1 cellular context compared by ENCODE assay signal in genomic region chr12:8026282-8026637, GRCh38.
TF ChIP-seq lines count a peak whose summit lies in the region.

No MANE protein-coding gene starts in this region.

TF ChIP-seq in K562, 482 proteins besides CTCF, POLR2A, EP300 and RAD21 (continued from another document and continues in another):
- TF ChIP-seq CREB5 (CRISPR knock-in tag; IDR thresholded peaks at IDR 0.05) (no peak), ZFX (CRISPR knock-in tag; IDR thresholded peaks at IDR 0.05) (no peak), ZNF695 (CRISPR knock-in tag; IDR thresholded peaks at IDR 0.05) (no peak), ZNF274 (IDR thresholded peaks at IDR 0.05; ENCODE audit: borderline replicate concordance, low read depth, low read length) (no peak), HMBOX1 (IDR thresholded peaks at IDR 0.05) (no peak), PRDM10 (IDR thresholded peaks at IDR 0.05; ENCODE audit: partially characterized antibody) (no peak), HINFP (tag; conservative IDR thresholded peaks at IDR 0.05; ENCODE audit: low read depth) (no peak; the same call in 1 of the 2 replicates), ZNF224 (CRISPR knock-in tag; IDR thresholded peaks at IDR 0.05) (no peak), ZNF239 (CRISPR knock-in tag; IDR thresholded peaks at IDR 0.05) (no peak), DIDO1 (tag; IDR thresholded peaks at IDR 0.05; ENCODE audit: low read depth) (peak; percentile 49; the same call in 1 of the 2 replicates), SAFB2 (IDR thresholded peaks at IDR 0.05; ENCODE audit: borderline replicate concordance, low read depth, low read length, severe bottlenecking) (no peak), ZBTB11 (CRISPR knock-in tag; IDR thresholded peaks at IDR 0.05) (peak in 1 of 3 experiments; percentile 47; a peak in 1 of 6 replicates), COPS2 (conservative IDR thresholded peaks at IDR 0.05) (no peak), ZFP30 (CRISPR knock-in tag; IDR thresholded peaks at IDR 0.05; ENCODE audit: borderline replicate concordance) (no peak), ZNF347 (CRISPR knock-in tag; IDR thresholded peaks at IDR 0.05; ENCODE audit: low read depth) (no peak), ADNP (tag; IDR thresholded peaks at IDR 0.05) (no peak), PHF20 (IDR thresholded peaks at IDR 0.05; ENCODE audit: partially characterized antibody) (peak; percentile 59), FOSL1 (tag; conservative IDR thresholded peaks at IDR 0.05) (no peak), ZBTB43 (CRISPR knock-in tag; IDR thresholded peaks at IDR 0.05) (no peak), BRD9 (IDR thresholded peaks at IDR 0.05; ENCODE audit: low read depth, partially characterized antibody) (peak; percentile 69), KLF13 (tag; IDR thresholded peaks at IDR 0.05; ENCODE audit: borderline replicate concordance, low read depth) (no peak), NFE2L1 (tag; IDR thresholded peaks at IDR 0.05; ENCODE audit: borderline replicate concordance, low read depth) (no peak), UBTF (IDR thresholded peaks at IDR 0.05; ENCODE audit: borderline replicate concordance in 1 of 2, low read depth in 2 of 2, low read length in 2 of 2) (no peak), ZNF134 (CRISPR knock-in tag; conservative IDR thresholded peaks at IDR 0.05) (no peak), CSDE1 (IDR thresholded peaks at IDR 0.05) (peak in 1 of 2 experiments; percentile 27; a peak in 1 of 4 replicates), JUN (IDR thresholded peaks at IDR 0.05; ENCODE audit: borderline replicate concordance, low read depth, low read length) (no peak), JUN (CRISPR knock-in tag; IDR thresholded peaks at IDR 0.05; ENCODE audit: borderline replicate concordance) (no peak), GABPB1 (CRISPR knock-in tag; IDR thresholded peaks at IDR 0.05) (no peak)
